ENCODE assay signal across 8 cellular contexts in the genomic region with DNA sequence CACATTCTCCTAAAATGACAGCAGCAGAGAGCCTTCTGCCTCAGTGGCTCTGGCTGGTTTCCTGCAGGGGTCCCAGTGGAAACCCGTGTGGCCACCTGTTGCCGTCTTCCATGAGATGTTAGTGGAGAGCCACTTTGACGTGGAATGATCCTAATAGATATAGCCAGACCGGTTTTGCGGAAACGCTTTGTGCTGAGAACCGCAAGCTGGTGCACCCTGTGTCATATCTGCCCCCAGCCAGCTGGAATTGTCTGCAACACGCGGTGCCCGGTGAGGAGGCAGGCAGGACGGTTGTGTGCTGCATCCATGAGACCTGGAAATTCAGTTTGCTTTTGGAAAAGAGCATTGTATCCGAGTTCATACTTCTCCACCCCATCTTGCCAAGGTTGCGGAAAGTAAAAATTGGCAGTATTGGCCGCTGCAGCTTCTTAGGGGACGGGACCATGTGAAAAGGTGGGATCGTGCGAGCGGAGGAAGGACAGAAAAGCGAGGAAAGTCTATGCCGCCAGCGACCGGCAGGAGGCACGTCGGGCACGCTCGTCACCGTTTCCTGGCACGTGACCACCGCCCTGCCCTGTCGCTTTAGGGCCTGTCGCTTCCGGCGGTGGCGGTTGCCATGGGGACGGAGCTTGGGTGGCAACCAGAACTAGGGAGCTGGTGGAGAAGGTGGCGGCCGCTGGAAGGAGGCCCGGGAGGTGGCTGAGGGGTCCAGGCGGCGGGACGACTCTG. TPM values are rescaled to one million over a fixed set of nuclear protein-coding genes. Genes with fewer than 3 reads are reported as not detected.
DNase-seq lines count a peak whose midpoint lies in the region; ATAC-seq and TF ChIP-seq lines count a peak whose summit lies in the region.

TSS of gene CFAP251 (plus strand) at position 643 of the 729 bp plus-strand sequence. CDS start 2,714 bp downstream, outside the sequence.

- peaks cover 18% of the 10 kb centered on the region for H3K4me1 Mint-ChIP-seq in central memory CD8-positive, alpha-beta T cell

- peak; percentile 94 for ATAC-seq in HG02588 (IDR thresholded peaks at IDR 0.05; ENCODE audit: unreplicated experiment)
- ATAC-seq in central memory CD8-positive, alpha-beta T cell (replicated peaks; ENCODE audit: extremely low read depth, poor library complexity, severe bottlenecking), result peak; percentile 100

- peak within 1 kb of the TSS; percentile 47; the same call in 1 of the 2 replicates for H3K4me3 ChIP-seq in GM08714 (ENCODE audit: low read length)
- peak within 1 kb of the TSS; percentile 46 for H3K4me3 ChIP-seq in kidney epithelial cell (ENCODE audit: low read depth, low read length)

- no peaks in the 10 kb centered on the region for H3K9me3 Mint-ChIP-seq in central memory CD8-positive, alpha-beta T cell

- peak within 1 kb of the TSS; percentile 65 for H3K4me3 Mint-ChIP-seq in central memory CD8-positive, alpha-beta T cell

- H3K27me3 Mint-ChIP-seq in central memory CD8-positive, alpha-beta T cell, result no peaks in the 10 kb centered on the region

- peak; percentile 80 for TF ChIP-seq CTCF in kidney epithelial cell (IDR thresholded peaks at IDR 0.05; ENCODE audit: insufficient read depth, low read length, poor library complexity, severe bottlenecking)

- H3K36me3 Mint-ChIP-seq in central memory CD8-positive, alpha-beta T cell (ENCODE audit: insufficient read depth), result peaks cover 23% of the 10 kb centered on the region

- H3K36me3 ChIP-seq in kidney epithelial cell (ENCODE audit: control insufficient read depth, insufficient read depth, low read length), result no peaks in the 10 kb centered on the region

- peak; percentile 97 for DNase-seq in NCI-H146 (lab: John Stamatoyannopoulos, UW)
- peak; percentile 83 to 96 (median 90) for DNase-seq in activated CD4-positive, CD25-positive, alpha-beta regulatory T cell (lab: John Stamatoyannopoulos, UW)
- DNase-seq in central memory CD8-positive, alpha-beta T cell (ENCODE audit: low spot score in 2 of 2), result peak; percentile 88 to 89
- no peak for DNase-seq in kidney epithelial cell (ENCODE audit: low read depth)
- peak; percentile 94 to 97 for DNase-seq in stimulated activated CD4-positive, alpha-beta T cell treated with anti-CD3 and anti-CD28 coated beads, Interleukin-15, amount 100 ng/mL, for 48 hours (ENCODE audit: low read depth in 2 of 2)
- DNase-seq in A172 (ENCODE audit: low spot score), result no peak

- peak within 1 kb of the TSS; percentile 91 for H3K27ac Mint-ChIP-seq in central memory CD8-positive, alpha-beta T cell (ENCODE audit: low read depth)

- no peaks in the 10 kb centered on the region for H3K27me3 ChIP-seq in kidney epithelial cell (ENCODE audit: control insufficient read depth, insufficient read depth, low read length)

RNA-seq across cellular contexts. Expression of gene CFAP251, which starts in this region (rescaled TPM):
- total RNA-seq in kidney epithelial cell, result 3.3 and 3.7 TPM in 2 replicates
- 1.3 and 3.8 TPM in 2 replicates for total RNA-seq in A172 (2014; rRNA removed; shearing (Covaris generic))

Comparison
In these comparisons a context has a peak if more than half of its experiments do, and no peak if none do; other contexts are left out.
1. DNase-seq: peak in NCI-H146 (single experiment), activated CD4-positive, CD25-positive, alpha-beta regulatory T cell (4 of 4), central memory CD8-positive, alpha-beta T cell (2 of 2) and stimulated activated CD4-positive, alpha-beta T cell treated with anti-CD3 and anti-CD28 coated beads, Interleukin-15, amount 100 ng/mL, for 48 hours (2 of 2); none in kidney epithelial cell (single experiment) and A172 (single experiment).